In genomic region chr9:68733021-68733405, GRCh38 we compare ENCODE assay signal across 27 cellular contexts. TPM values are rescaled to one million over a fixed set of nuclear protein-coding genes. Genes with fewer than 3 reads are reported as not detected.
"Had no signal": no experiment of that assay in that cellular context is flagged by ENCODE, and none has a peak within 500 bp of the region (broad histone marks: within the 10 kb centered on the region; RNA-seq: fewer than 3 reads in every experiment).

No MANE protein-coding gene starts in this region.

- ATAC-seq: activated CD4-positive, CD25-positive, alpha-beta regulatory T cell treated with anti-CD3 and anti-CD28 coated beads, Interleukin-2, amount 50 U/mL, for 24 hours; activated CD8-positive, alpha-beta memory T cell treated with anti-CD3 and anti-CD28 coated beads, Interleukin-2, amount 10 ng/mL, durations not matched to agents 7 days and 5 days; activated naive CD4-positive, alpha-beta T cell treated with anti-CD3 and anti-CD28 coated beads, Interleukin-2, amount 50 U/mL, for 72 hours; activated naive CD8-positive, alpha-beta T cell treated with anti-CD3 and anti-CD28 coated beads, Interleukin-2, amount 50 U/mL, for 24 hours; activated T-cell treated with anti-CD3 and anti-CD28 coated beads, Interleukin-2, amount 50 U/mL, for 4 hours; body of pancreas; Panc1; Right ventricle myocardium inferior; SK-N-SH treated with all-trans-retinoic acid at 6 μM for 48 hours had no signal

- DNase-seq: activated CD4-positive, alpha-beta T cell treated with anti-CD3 and anti-CD28 coated beads for 4 hours; activated CD4-positive, alpha-beta T cell treated with anti-CD3 and anti-CD28 coated beads, Interleukin-2, amount 50 U/mL, for 48 hours; activated CD8-positive, alpha-beta memory T cell treated with anti-CD3 and anti-CD28 coated beads, Interleukin-2, amount 10 ng/mL, durations not matched to agents 7 days and 5 days; activated effector memory CD4-positive, alpha-beta T cell treated with anti-CD3 and anti-CD28 coated beads, Interleukin-2, amount 50 U/mL, for 16 hours; activated naive CD4-positive, alpha-beta T cell treated with Interleukin-2 at 50 U/mL for 16 hours; activated naive CD8-positive, alpha-beta T cell treated with anti-CD3 and anti-CD28 coated beads, Interleukin-2, amount 50 U/mL, for 24 hours; activated T-cell treated with anti-CD3 and anti-CD28 coated beads, Interleukin-2, amount 50 U/mL, for 4 hours; amniotic stem cell; body of pancreas; Karpas-422; MM.1S; NCI-H1105; NCI-H1436; NCI-H1694 treated with DMSO at 0.1 percent for 48 hours; NCI-H2029 treated with DMSO at 0.1 percent for 48 hours; NCI-H510A treated with DMSO at 0.1 percent for 48 hours; NCI-H69; NK-92 treated with Interleukin-12 subunit alpha and Interleukin-12 subunit beta, amount 100 ng/mL, for 24 hours; OCI-M1; RPMI8226; SW 1271 had no signal

RNA-seq across cellular contexts. Expression of gene PIP5K1B, which starts 28.0 kb away (rescaled TPM):
- total RNA-seq: SJSA1 had no signal
